10 cellular contexts compared by ENCODE assay signal in genomic region chr15:59296181-59296617, GRCh38.
DNase-seq lines count a peak whose midpoint lies in the region; FAIRE-seq and TF ChIP-seq lines count a peak whose summit lies in the region.
"Had no signal": no experiment of that assay in that cellular context is flagged by ENCODE, and none has a peak within 500 bp of the region (broad histone marks: within the 10 kb centered on the region; RNA-seq: fewer than 3 reads in every experiment).

No MANE protein-coding gene starts in this region.

- no peaks in the 10 kb centered on the region for H3K27me3 Mint-ChIP-seq in glutamatergic neuron (ENCODE audit: unreplicated experiment)

- no peaks in the 10 kb centered on the region for H3K9me1 ChIP-seq in keratinocyte (ENCODE audit: control insufficient read depth, extremely low read depth, insufficient read depth, low read length)

- peaks cover 65% of the 10 kb centered on the region for H3K79me2 ChIP-seq in keratinocyte (ENCODE audit: control insufficient read depth, insufficient read depth, low read length)

- peak overlapping the region; percentile 93 for H3K27ac ChIP-seq in keratinocyte (ENCODE audit: control insufficient read depth, insufficient read depth, low read length)
- peak overlapping the region; percentile 84 for H3K27ac ChIP-seq in suprapubic skin
- H3K27ac ChIP-seq in prostate gland = peak overlapping the region in 1 of 2 donors; percentile 30

- H3K9me3 ChIP-seq in keratinocyte (ENCODE audit: control insufficient read depth, low read depth, low read length) = no peaks in the 10 kb centered on the region
- no peaks in the 10 kb centered on the region for H3K9me3 ChIP-seq in suprapubic skin
- H3K9me3 ChIP-seq in prostate gland = no peaks in the 10 kb centered on the region

- no peaks in the 10 kb centered on the region for H3K36me3 ChIP-seq in keratinocyte (ENCODE audit: control insufficient read depth in 2 of 2, extremely low read depth in 1 of 2, insufficient read depth in 2 of 2, low read length in 2 of 2)
- H3K36me3 ChIP-seq in suprapubic skin = no peaks in the 10 kb centered on the region
- H3K36me3 ChIP-seq in prostate gland = no peaks in the 10 kb centered on the region

- peaks cover 4% of the 10 kb centered on the region for H3K4me1 Mint-ChIP-seq in glutamatergic neuron (ENCODE audit: low read depth, unreplicated experiment)

- no peaks in the 10 kb centered on the region for H3K27me3 ChIP-seq in keratinocyte (ENCODE audit: control insufficient read depth, extremely low read depth, insufficient read depth, low read length)
- no peaks in the 10 kb centered on the region for H3K27me3 ChIP-seq in suprapubic skin
- no peaks in the 10 kb centered on the region for H3K27me3 ChIP-seq in prostate gland (replicated peaks; ENCODE audit: insufficient read depth)

- no peak for FAIRE-seq in keratinocyte (lab: Jason Lieb, UNC)

- H3K9ac ChIP-seq in keratinocyte (ENCODE audit: control insufficient read depth, extremely low read depth, insufficient read depth, low read length) = peak overlapping the region; percentile 72

- H2AFZ ChIP-seq in keratinocyte (ENCODE audit: control insufficient read depth, low read length) = no peak overlapping the region

- TF ChIP-seq POLR2A in suprapubic skin (IDR thresholded peaks at IDR 0.05) (no peak), prostate gland (IDR thresholded peaks at IDR 0.05) (no peak)

- H3K4me3 ChIP-seq in astrocyte of the spinal cord (ENCODE audit: low read depth, low read length) (no peak overlapping the region), keratinocyte (ENCODE audit: control insufficient read depth in 2 of 3, extremely low read depth in 1 of 3, insufficient read depth in 2 of 3, low read depth in 1 of 3, low read length in 3 of 3) (peak overlapping the region in 1 of 3 experiments; percentile 16), suprapubic skin (no peak overlapping the region), prostate gland (no peak overlapping the region)

- intact Hi-C loops in prostate gland (cut with DNase I) = no loop called here

- peak overlapping the region; percentile 89 for H3K4me2 ChIP-seq in keratinocyte (ENCODE audit: control insufficient read depth, extremely low read depth, insufficient read depth, low read depth, low read length)

- H3K4me1 ChIP-seq in keratinocyte (ENCODE audit: control insufficient read depth, extremely low read depth, insufficient read depth, low read length) (peaks cover 79% of the 10 kb centered on the region), suprapubic skin (peaks cover 51% of the 10 kb centered on the region), prostate gland (replicated peaks) (no peaks in the 10 kb centered on the region)

- no peaks in the 10 kb centered on the region for H3K9me3 Mint-ChIP-seq in glutamatergic neuron (ENCODE audit: unreplicated experiment)
- H3K9me3 Mint-ChIP-seq: activated T-helper 2 cell treated with anti-CD3 and anti-CD28 coated beads, Interferon-gamma antibody, Interleukin-2, Interleukin-4, amounts not matched to agents 10 μg/mL and 5 μg/mL and 100 μg/mL, durations not matched to agents 14 hours and 24 hours and 36 hours had no signal

- H4K20me1 ChIP-seq in keratinocyte (ENCODE audit: control insufficient read depth, extremely low read depth, insufficient read depth, low read length) = no peaks in the 10 kb centered on the region

- WGBS in suprapubic skin = 53% methylated on average over 6 of the region's 6 CpGs
- WGBS in prostate gland = 61% methylated on average over 6 of the region's 6 CpGs

- in situ Hi-C loops in astrocyte of the spinal cord (cut with HindIII; ENCODE audit: low sequenced_read_pairs) = no loop called here

- no peak for TF ChIP-seq EP300 in suprapubic skin (IDR thresholded peaks at IDR 0.05)

- H3K27ac Mint-ChIP-seq in glutamatergic neuron (ENCODE audit: unreplicated experiment) = no peak overlapping the region
- H3K27ac Mint-ChIP-seq: activated T-helper 2 cell treated with anti-CD3 and anti-CD28 coated beads, Interferon-gamma antibody, Interleukin-2, Interleukin-4, amounts not matched to agents 10 μg/mL and 5 μg/mL and 100 μg/mL, durations not matched to agents 14 hours and 24 hours and 36 hours had no signal

- dilution Hi-C loops in keratinocyte (cut with MboI; ENCODE audit: extremely low pct_ligation_motif_present, low sequenced_read_pairs) = no loop called here

- no peak overlapping the region for H3K4me3 Mint-ChIP-seq in glutamatergic neuron (ENCODE audit: unreplicated experiment)

- H3K36me3 Mint-ChIP-seq in glutamatergic neuron (ENCODE audit: unreplicated experiment) = no peaks in the 10 kb centered on the region

- DNase-seq in HT1080 (ENCODE audit: low read depth) (peak; percentile 82), astrocyte of the spinal cord (ENCODE audit: low read depth, low spot score) (peak; percentile 94), keratinocyte (ENCODE audit: low read depth, low spot score) (no peak), suprapubic skin (ENCODE audit: low spot score in 2 of 2) (no peak), glutamatergic neuron (no peak), DMS153 treated with DMSO at 0.1 percent for 48 hours (lab: John Stamatoyannopoulos, UW; ENCODE audit: unreplicated experiment) (no peak), prostate gland (ENCODE audit: low spot score) (no peak)
- DNase-seq in activated CD4-positive, CD25-positive, alpha-beta regulatory T cell (lab: John Stamatoyannopoulos, UW) = no peak
- DNase-seq: left cardiac atrium had no signal

- TF ChIP-seq CTCF in astrocyte of the spinal cord (IDR thresholded peaks at IDR 0.05; ENCODE audit: low read depth, low read length) = no peak
- TF ChIP-seq CTCF in keratinocyte (optimal IDR thresholded peaks at IDR 0.05 in 1 of 3, IDR thresholded peaks at IDR 0.05 in 1 of 3, conservative IDR thresholded peaks at IDR 0.05 in 1 of 3; ENCODE audit: extremely low read depth in 1 of 3, insufficient read depth in 2 of 3, low read length in 3 of 3) = no peak
- no peak for TF ChIP-seq CTCF in suprapubic skin (IDR thresholded peaks at IDR 0.05)
- no peak for TF ChIP-seq CTCF in glutamatergic neuron (IDR thresholded peaks at IDR 0.05; ENCODE audit: partially characterized antibody, unreplicated experiment)
- no peak for TF ChIP-seq CTCF in prostate gland (IDR thresholded peaks at IDR 0.05)

Comparison
In these comparisons a context has a peak if more than half of its experiments do, and no peak if none do; other contexts are left out.
1. DNase-seq: peak in HT1080 (single experiment) and astrocyte of the spinal cord (single experiment); none in keratinocyte (single experiment), suprapubic skin (0 of 2), activated CD4-positive, CD25-positive, alpha-beta regulatory T cell (0 of 4), glutamatergic neuron (single experiment), DMS153 treated with DMSO at 0.1 percent for 48 hours (single experiment) and prostate gland (single experiment).